Comparison of ENCODE assay signal across 17 cellular contexts in the genomic region with DNA sequence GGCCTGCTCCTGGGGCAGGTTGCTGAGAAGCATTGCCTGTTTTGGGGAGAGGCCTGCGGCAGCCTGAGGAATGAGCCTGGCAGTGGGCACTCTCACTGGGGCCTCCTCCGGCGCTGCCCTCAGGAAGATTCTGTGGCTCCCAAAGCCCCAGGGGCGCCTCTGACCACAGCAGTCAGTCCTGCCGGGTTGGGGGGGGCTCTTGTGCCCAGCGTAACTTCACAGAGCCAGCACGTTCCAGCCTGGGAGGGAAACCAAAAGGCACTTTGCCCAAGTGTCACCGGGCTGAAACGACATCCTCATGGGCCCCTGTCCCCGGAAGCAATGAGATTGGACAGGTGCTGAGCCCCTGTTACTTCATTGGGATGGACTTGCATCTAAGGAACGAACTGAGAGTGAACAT.
"Had no signal": no experiment of that assay in that cellular context is flagged by ENCODE, and none has a peak within 500 bp of the region (broad histone marks: within the 10 kb centered on the region; RNA-seq: fewer than 3 reads in every experiment).

No MANE protein-coding gene starts in this region.

- H3K36me3 ChIP-seq: sigmoid colon, stomach had no signal

- H3K4me3 ChIP-seq: body of pancreas, sigmoid colon, stomach had no signal

- H3K9me3 ChIP-seq: body of pancreas, sigmoid colon, stomach had no signal

- DNase-seq: activated CD4-positive, alpha-beta T cell treated with anti-CD3 and anti-CD28 coated beads for 4 hours; activated CD8-positive, alpha-beta T cell treated with anti-CD3 and anti-CD28 coated beads for 36 hours; activated effector memory CD4-positive, alpha-beta T cell treated with anti-CD3 and anti-CD28 coated beads, Interleukin-2, amount 50 U/mL, for 16 hours; activated T-cell treated with anti-CD3 and anti-CD28 coated beads, Interleukin-2, amount 50 U/mL, for 48 hours; body of pancreas; foreskin melanocyte; islet precursor cell; mesendoderm; natural killer cell; sigmoid colon; stimulated activated CD4-positive, alpha-beta T cell treated with anti-CD3 and anti-CD28 coated beads, Interleukin-1b, Interleukin-23, amount 100 ng/mL, for 48 hours; stomach; T-helper 2 cell had no signal

- H3K27me3 ChIP-seq: body of pancreas, sigmoid colon had no signal

- H3K27ac ChIP-seq: body of pancreas, epithelial cell of prostate, sigmoid colon, stomach had no signal

- ATAC-seq: activated CD8-positive, alpha-beta T cell treated with anti-CD3 and anti-CD28 coated beads for 36 hours; activated naive CD4-positive, alpha-beta T cell treated with anti-CD3 and anti-CD28 coated beads, Interleukin-2, amount 50 U/mL, for 72 hours; body of pancreas; left lobe of liver; natural killer cell; WTC11 had no signal
